Comparison of ENCODE assay signal across 8 cellular contexts in genomic region chr5:116573617-116574431, GRCh38. TPM values are rescaled to one million over a fixed set of nuclear protein-coding genes. Genes with fewer than 3 reads are reported as not detected.
A peak's percentile ranks its signal among the peaks of the same experiment; 100 is the strongest.
DNase-seq lines count a peak whose midpoint lies in the region; ATAC-seq and TF ChIP-seq lines count a peak whose summit lies in the region.

No MANE protein-coding gene starts in this region.

- in situ Hi-C loops in T47D (cut with HindIII; ENCODE audit: low pct_unique_long_range_greater_than_20kb, low sequenced_read_pairs) = no loop called here

- no peak overlapping the region for H3K27ac ChIP-seq in RWPE1

- no peaks in the 10 kb centered on the region for H3K36me3 ChIP-seq in kidney epithelial cell (ENCODE audit: control insufficient read depth, insufficient read depth, low read length)

- H3K36me3 Mint-ChIP-seq in stimulated activated effector memory CD8-positive, alpha-beta T cell treated with anti-CD3 and anti-CD28 coated beads, Interleukin-12 subunit alpha, Interleukin-12 subunit beta, amount 100 ng/mL, for 72 hours = no peaks in the 10 kb centered on the region

- POLR2A ChIA-PET in RWPE1 (lab: Yijun Ruan, JAX; ENCODE audit: low non-redundant PET) = no interaction called here

- H3K4me3 ChIP-seq in kidney epithelial cell (ENCODE audit: low read depth, low read length) = peak overlapping the region; percentile 87

- DNase-seq in D341Med (ENCODE audit: low spot score) (peak; percentile 58), LoVo (ENCODE audit: low spot score) (peak; percentile 9), T47D (ENCODE audit: low read depth in 1 of 2, low spot score in 1 of 2) (peak; percentile 31 to 44), kidney epithelial cell (ENCODE audit: low read depth) (no peak), RWPE1 (ENCODE audit: low spot score) (no peak)
- peak in 1 of 2 donors; percentile 49 for DNase-seq in stimulated activated effector memory CD8-positive, alpha-beta T cell treated with anti-CD3 and anti-CD28 coated beads, Interleukin-12 subunit alpha, Interleukin-12 subunit beta, amount 100 ng/mL, for 72 hours (ENCODE audit: low spot score in 2 of 2)

- CTCF ChIA-PET in RWPE1 (lab: Yijun Ruan, JAX) = interaction anchor here (0.6 to 0.9 kb wide), 2 partner anchors 9 to 437 kb away, joined by 3 to 5 read pairs; no protein-coding TSS in a partner anchor

- H3K4me3 Mint-ChIP-seq in stimulated activated effector memory CD8-positive, alpha-beta T cell treated with anti-CD3 and anti-CD28 coated beads, Interleukin-12 subunit alpha, Interleukin-12 subunit beta, amount 100 ng/mL, for 72 hours = peak overlapping the region; percentile 59

- H3K9me3 Mint-ChIP-seq in stimulated activated effector memory CD8-positive, alpha-beta T cell treated with anti-CD3 and anti-CD28 coated beads, Interleukin-12 subunit alpha, Interleukin-12 subunit beta, amount 100 ng/mL, for 72 hours = no peaks in the 10 kb centered on the region

- peaks cover 29% of the 10 kb centered on the region for H3K4me1 Mint-ChIP-seq in stimulated activated effector memory CD8-positive, alpha-beta T cell treated with anti-CD3 and anti-CD28 coated beads, Interleukin-12 subunit alpha, Interleukin-12 subunit beta, amount 100 ng/mL, for 72 hours

- no peak for TF ChIP-seq CTCF in kidney epithelial cell (IDR thresholded peaks at IDR 0.05; ENCODE audit: insufficient read depth, low read length, poor library complexity, severe bottlenecking)
- no peak for TF ChIP-seq CTCF in RWPE1 (conservative IDR thresholded peaks at IDR 0.05; ENCODE audit: low read depth)

- H3K27ac Mint-ChIP-seq in stimulated activated effector memory CD8-positive, alpha-beta T cell treated with anti-CD3 and anti-CD28 coated beads, Interleukin-12 subunit alpha, Interleukin-12 subunit beta, amount 100 ng/mL, for 72 hours = no peak overlapping the region

- no peak for ATAC-seq in stimulated activated effector memory CD8-positive, alpha-beta T cell treated with anti-CD3 and anti-CD28 coated beads, Interleukin-12 subunit alpha, Interleukin-12 subunit beta, amount 100 ng/mL, for 72 hours
- ATAC-seq in HG03432 (IDR thresholded peaks at IDR 0.05; ENCODE audit: unreplicated experiment) (no peak), HG03521 (IDR thresholded peaks at IDR 0.05; ENCODE audit: unreplicated experiment) (no peak)

- H3K27me3 ChIP-seq in kidney epithelial cell (ENCODE audit: control insufficient read depth, insufficient read depth, low read length) = peaks cover 10% of the 10 kb centered on the region

RNA-seq across cellular contexts. Expression of gene SEMA6A, which starts 0.8 kb away (rescaled TPM):
- total RNA-seq in kidney epithelial cell = 6.3 and 9.2 TPM in 2 replicates

Comparison
In these comparisons a context has a peak if more than half of its experiments do, and no peak if none do; other contexts are left out.
1. DNase-seq: peak in D341Med (single experiment), LoVo (single experiment) and T47D (2 of 2); none in kidney epithelial cell (single experiment) and RWPE1 (single experiment).